Comparison of ENCODE assay signal across 24 cellular contexts in genomic region chr15:25052191-25052999, GRCh38.
DNase-seq lines count a peak whose midpoint lies in the region; ATAC-seq, FAIRE-seq and TF ChIP-seq lines count a peak whose summit lies in the region.
"Had no signal": no experiment of that assay in that cellular context is flagged by ENCODE, and none has a peak within 500 bp of the region (broad histone marks: within the 10 kb centered on the region; RNA-seq: fewer than 3 reads in every experiment).

No MANE protein-coding gene starts in this region.

- peak; percentile 4 for DNase-seq in AG20443 (ENCODE audit: low spot score)
- DNase-seq in activated CD8-positive, alpha-beta memory T cell treated with anti-CD3 and anti-CD28 coated beads, Interleukin-2, amount 50 U/mL, for 48 hours, result peak; percentile 13
- no peak for DNase-seq in HepG2 (ENCODE audit: low spot score)
- DNase-seq in sigmoid colon, result peak; percentile 42
- DNase-seq in Karpas-422, result no peak
- DNase-seq in stimulated activated CD4-positive, alpha-beta T cell treated with anti-CD3 and anti-CD28 coated beads, Interleukin-1b, Interleukin-23, amount 100 ng/mL, for 48 hours, result no peak
- DNase-seq: activated CD4-positive, alpha-beta T cell treated with anti-CD3 and anti-CD28 coated beads for 4 hours; activated T-cell treated with anti-CD3 and anti-CD28 coated beads, Interleukin-2, amount 50 U/mL, for 72 hours; Calu3; central memory CD4-positive, alpha-beta T cell; NCI-H1105 treated with DMSO at 0.1 percent for 48 hours; NCI-H2029 treated with DMSO at 0.1 percent for 48 hours; NCI-H2227 treated with DMSO at 0.1 percent for 48 hours; right cardiac atrium; RPMI8226; trophoblast cell had no signal

- no peak for ATAC-seq in HepG2
- ATAC-seq in GM21423 (IDR thresholded peaks at IDR 0.05; ENCODE audit: unreplicated experiment), result no peak
- ATAC-seq in HG02678 (IDR thresholded peaks at IDR 0.05; ENCODE audit: unreplicated experiment), result no peak
- ATAC-seq: activated naive CD4-positive, alpha-beta T cell treated with anti-CD3 and anti-CD28 coated beads, Interleukin-2, amount 50 U/mL, for 72 hours; activated T-cell treated with anti-CD3 and anti-CD28 coated beads, Interleukin-2, amount 50 U/mL, for 72 hours; naive thymus-derived CD8-positive, alpha-beta T cell; right cardiac atrium had no signal

- H3K9ac ChIP-seq in HepG2 (ENCODE audit: insufficient read depth, low read depth, low read length), result no peak overlapping the region
- no peak overlapping the region for H3K9ac ChIP-seq in Karpas-422 (ENCODE audit: low read length)

- POLR2A ChIA-PET in HepG2 (lab: Yijun Ruan, JAX), result no interaction called here

- no peak overlapping the region for H2AFZ ChIP-seq in HepG2 (ENCODE audit: low read length)
- H2AFZ ChIP-seq in Karpas-422 (ENCODE audit: low read length), result no peak overlapping the region

- H3K27me3 ChIP-seq in HepG2 (ENCODE audit: control insufficient read depth in 1 of 2, insufficient read depth in 2 of 2, low read length in 2 of 2), result no peaks in the 10 kb centered on the region
- no peaks in the 10 kb centered on the region for H3K27me3 ChIP-seq in sigmoid colon
- no peaks in the 10 kb centered on the region for H3K27me3 ChIP-seq in Karpas-422 (ENCODE audit: low read length)
- H3K27me3 ChIP-seq: heart right ventricle had no signal

- TF ChIP-seq CTCF in HepG2 (CRISPR knock-in tag; IDR thresholded peaks at IDR 0.05) (no peak), sigmoid colon (IDR thresholded peaks at IDR 0.05) (no peak)

- H3K4me3 ChIP-seq in HepG2 (replicated peaks in 1 of 3; ENCODE audit: insufficient read depth in 1 of 3, low read depth in 2 of 3, low read length in 3 of 3) (no peak overlapping the region), sigmoid colon (no peak overlapping the region), Karpas-422 (ENCODE audit: low read length) (no peak overlapping the region)
- H3K4me3 ChIP-seq: heart right ventricle, SK-N-MC had no signal

- in situ Hi-C loops in HepG2 (cut with HindIII; ENCODE audit: extremely low pct_ligation_motif_present, low pct_unique_long_range_greater_than_20kb), result no loop called here

- TF ChIP-seq POLR2A in HepG2 (IDR thresholded peaks at IDR 0.05; ENCODE audit: insufficient read depth in 1 of 2, low read depth in 2 of 2, low read length in 2 of 2) (no peak), sigmoid colon (IDR thresholded peaks at IDR 0.05) (no peak)

- no peak for TF ChIP-seq RAD21 in HepG2 (CRISPR knock-in tag; IDR thresholded peaks at IDR 0.05)

- no peaks in the 10 kb centered on the region for H4K20me1 ChIP-seq in HepG2 (ENCODE audit: insufficient read depth, low read length)
- H4K20me1 ChIP-seq in Karpas-422 (ENCODE audit: insufficient read depth, low read depth, low read length), result no peaks in the 10 kb centered on the region

- intact Hi-C loops in HepG2 (cut with micrococcal nuclease; ENCODE audit: unreplicated experiment), result no loop called here
- intact Hi-C loops in sigmoid colon (cut with DNase I), result no loop called here

- H3K79me2 ChIP-seq in HepG2 (ENCODE audit: insufficient read depth, low read length) (no peaks in the 10 kb centered on the region), Karpas-422 (ENCODE audit: low read length) (no peaks in the 10 kb centered on the region)

- BruUV-seq in HepG2 (replicated peaks; lab: Mats Ljungman, UMichigan), result no TSS peak

- H3K27ac ChIP-seq in HepG2 (ENCODE audit: extremely low read length, insufficient read depth, low read length), result no peak overlapping the region
- H3K27ac ChIP-seq in sigmoid colon, result no peak overlapping the region
- no peak overlapping the region for H3K27ac ChIP-seq in Karpas-422 (ENCODE audit: low read length)
- H3K27ac ChIP-seq: heart right ventricle, SK-N-MC had no signal

- peaks cover 100% of the 10 kb centered on the region for H3K9me3 ChIP-seq in HepG2 (ENCODE audit: low read length)
- peaks cover 68 to 98% (median 92%) of the 10 kb centered on the region in 4 donors for H3K9me3 ChIP-seq in sigmoid colon
- peaks cover 81% of the 10 kb centered on the region for H3K9me3 ChIP-seq in Karpas-422 (ENCODE audit: low read length)

- no peak overlapping the region for H3K4me2 ChIP-seq in HepG2 (ENCODE audit: low read depth, low read length)
- no peak overlapping the region for H3K4me2 ChIP-seq in Karpas-422 (ENCODE audit: low read depth, low read length, poor library complexity, severe bottlenecking)

- no peak for FAIRE-seq in HepG2 (lab: Jason Lieb, UNC)
- FAIRE-seq: astrocyte, GM19239 had no signal

- no peaks in the 10 kb centered on the region for H3K9me2 ChIP-seq in Karpas-422 (replicated peaks; ENCODE audit: insufficient read depth, low read length)

- H3K4me1 ChIP-seq in HepG2 (ENCODE audit: insufficient read depth, low read length) (no peaks in the 10 kb centered on the region), sigmoid colon (no peaks in the 10 kb centered on the region), Karpas-422 (ENCODE audit: low read length) (no peaks in the 10 kb centered on the region)
- H3K4me1 ChIP-seq: heart right ventricle had no signal

- WGBS in HepG2 (ENCODE audit: low lambda C conversion rate), result 79% methylated on average over 4 of the region's 14 CpGs
- 89 to 90% methylated on average over 14 of the region's 14 CpGs for WGBS in sigmoid colon, 2 donors

- no peak for TF ChIP-seq EP300 in HepG2 (IDR thresholded peaks at IDR 0.05; ENCODE audit: low read depth in 2 of 2, low read length in 2 of 2)
- no peak for TF ChIP-seq EP300 in HepG2 (CRISPR knock-in tag; IDR thresholded peaks at IDR 0.05; ENCODE audit: borderline replicate concordance)
- no peak for TF ChIP-seq EP300 in sigmoid colon (IDR thresholded peaks at IDR 0.05)

- CTCF ChIA-PET in HepG2 (lab: Yijun Ruan, JAX; ENCODE audit: low intra/inter-chr PET ratio, low total read pairs), result no interaction called here

- H3K36me3 ChIP-seq in HepG2 (replicated peaks in 1 of 2; ENCODE audit: control insufficient read depth in 1 of 2, insufficient read depth in 2 of 2, low read length in 2 of 2) (peaks cover 35 to 87% of the 10 kb centered on the region in 2 experiments), sigmoid colon (peaks cover 42 to 96% (median 82%) of the 10 kb centered on the region in 4 donors), Karpas-422 (ENCODE audit: insufficient read depth, low read length) (peaks cover 82% of the 10 kb centered on the region)

TF ChIP-seq in HepG2, 621 proteins besides CTCF, POLR2A, EP300 and RAD21:
- TF ChIP-seq ZNF383 (CRISPR knock-in tag; IDR thresholded peaks at IDR 0.05; ENCODE audit: borderline replicate concordance) (no peak), THYN1 (CRISPR knock-in tag; IDR thresholded peaks at IDR 0.05; ENCODE audit: borderline replicate concordance, low read depth) (no peak), RBM22 (optimal IDR thresholded peaks at IDR 0.05; ENCODE audit: low read length) (peak; percentile 29), HES4 (CRISPR knock-in tag; IDR thresholded peaks at IDR 0.05; ENCODE audit: borderline replicate concordance) (no peak), ZNF616 (CRISPR knock-in tag; IDR thresholded peaks at IDR 0.05; ENCODE audit: low read depth) (no peak), CAMTA2 (CRISPR knock-in tag; IDR thresholded peaks at IDR 0.05; ENCODE audit: borderline replicate concordance) (no peak)
- TF ChIP-seq, protein P1, sequence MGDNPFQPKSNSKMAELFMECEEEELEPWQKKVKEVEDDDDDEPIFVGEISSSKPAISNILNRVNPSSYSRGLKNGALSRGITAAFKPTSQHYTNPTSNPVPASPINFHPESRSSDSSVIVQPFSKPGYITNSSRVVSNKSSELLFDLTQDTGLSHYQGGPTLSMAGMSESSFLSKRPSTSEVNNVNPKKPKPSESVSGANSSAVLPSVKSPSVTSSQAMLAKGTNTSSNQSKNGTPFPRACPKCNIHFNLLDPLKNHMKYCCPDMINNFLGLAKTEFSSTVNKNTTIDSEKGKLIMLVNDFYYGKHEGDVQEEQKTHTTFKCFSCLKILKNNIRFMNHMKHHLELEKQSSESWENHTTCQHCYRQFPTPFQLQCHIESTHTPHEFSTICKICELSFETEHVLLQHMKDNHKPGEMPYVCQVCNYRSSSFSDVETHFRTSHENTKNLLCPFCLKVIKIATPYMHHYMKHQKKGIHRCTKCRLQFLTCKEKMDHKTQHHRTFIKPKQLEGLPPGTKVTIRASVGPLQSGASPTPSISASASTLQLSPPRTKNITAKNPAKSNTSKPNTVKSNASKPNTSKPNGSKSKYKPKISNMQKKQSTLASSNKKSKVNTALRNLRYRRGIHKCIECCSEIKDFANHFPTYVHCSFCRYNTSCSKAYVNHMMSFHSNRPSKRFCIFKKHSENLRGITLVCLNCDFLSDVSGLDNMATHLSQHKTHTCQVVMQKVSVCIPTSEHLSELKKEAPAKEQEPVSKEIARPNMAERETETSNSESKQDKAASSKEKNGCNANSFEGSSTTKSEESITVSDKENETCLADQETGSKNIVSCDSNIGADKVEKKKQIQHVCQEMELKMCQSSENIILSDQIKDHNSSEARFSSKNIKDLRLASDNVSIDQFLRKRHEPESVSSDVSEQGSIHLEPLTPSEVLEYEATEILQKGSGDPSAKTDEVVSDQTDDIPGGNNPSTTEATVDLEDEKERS (CRISPR knock-in tag; IDR thresholded peaks at IDR 0.05), result no peak

Comparison
In these comparisons a context has a peak if more than half of its experiments do, and no peak if none do; other contexts are left out.
1. DNase-seq: peak in AG20443 (single experiment), activated CD8-positive, alpha-beta memory T cell treated with anti-CD3 and anti-CD28 coated beads, Interleukin-2, amount 50 U/mL, for 48 hours (single experiment) and sigmoid colon (single experiment); none in HepG2 (single experiment), Karpas-422 (single experiment) and stimulated activated CD4-positive, alpha-beta T cell treated with anti-CD3 and anti-CD28 coated beads, Interleukin-1b, Interleukin-23, amount 100 ng/mL, for 48 hours (single experiment).